In the genomic region with DNA sequence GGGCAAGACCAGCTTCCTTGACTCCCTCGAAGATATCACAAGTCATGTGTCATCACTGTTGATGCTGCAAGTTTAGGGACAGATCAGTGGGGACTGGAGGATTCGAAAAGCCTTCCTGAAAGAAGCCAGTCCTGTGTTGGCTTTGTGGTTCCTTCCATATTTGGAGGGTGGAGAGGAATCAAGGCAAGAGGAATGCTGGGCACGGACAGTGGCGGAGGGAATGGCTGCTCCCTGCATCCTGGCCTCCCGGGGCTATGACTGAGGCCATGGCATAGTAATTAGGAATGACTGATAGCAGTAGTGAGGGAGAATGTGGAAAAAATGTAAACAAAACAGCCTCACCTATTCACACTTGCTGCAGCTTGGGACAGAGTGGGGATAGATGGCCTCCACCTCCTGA, we compare ENCODE assay signal across 32 cellular contexts. TPM values are rescaled to one million over a fixed set of nuclear protein-coding genes. Genes with fewer than 3 reads are reported as not detected.
DNase-seq lines count a peak whose midpoint lies in the region; ATAC-seq, FAIRE-seq and TF ChIP-seq lines count a peak whose summit lies in the region.
"Had no signal": no experiment of that assay in that cellular context is flagged by ENCODE, and none has a peak within 500 bp of the region (broad histone marks: within the 10 kb centered on the region; RNA-seq: fewer than 3 reads in every experiment).

No MANE protein-coding gene starts in this region.

- H3K4me3 ChIP-seq in PC-9 (no peak overlapping the region), neural progenitor cell (no peak overlapping the region), thyroid gland (replicated peaks in 1 of 3) (no peak overlapping the region)
- H3K4me3 ChIP-seq: cardiac muscle cell, colonic mucosa, left ventricle myocardium inferior, SJSA1, skin epidermis had no signal

- H3K4me1 ChIP-seq in PC-9 (replicated peaks; ENCODE audit: insufficient read depth): peaks cover 49% of the 10 kb centered on the region
- H3K4me1 ChIP-seq in neural progenitor cell: peaks cover 25% of the 10 kb centered on the region
- peaks cover 32% of the 10 kb centered on the region in 2 donors for H3K4me1 ChIP-seq in thyroid gland

- peak overlapping the region; percentile 57 for H3K27ac ChIP-seq in PC-9
- H3K27ac ChIP-seq in neural progenitor cell: no peak overlapping the region
- H3K27ac ChIP-seq in thyroid gland: peak overlapping the region; percentile 5 to 27 (median 8)
- H3K27ac ChIP-seq: cardiac muscle cell, colonic mucosa, SJSA1, VCaP had no signal

- intact Hi-C loops in PC-9 (cut with micrococcal nuclease; ENCODE audit: unreplicated experiment) (no loop called here), thyroid gland (cut with DNase I) (no loop called here)

- TF ChIP-seq POLR2A in thyroid gland (IDR thresholded peaks at IDR 0.05): no peak
- TF ChIP-seq POLR2A in GM12892 (IDR thresholded peaks at IDR 0.05; ENCODE audit: low read depth, low read length): no peak

- CTCF ChIA-PET in PC-9 (lab: Charles Lee): interaction anchor here (2.0 kb wide), 1 partner anchor 28 kb away, joined by 11 read pairs; no protein-coding TSS in a partner anchor

- H3K79me2 ChIP-seq in PC-9 (ENCODE audit: low read depth) (peaks cover 58% of the 10 kb centered on the region), neural progenitor cell (ENCODE audit: low read depth) (no peaks in the 10 kb centered on the region)

- no peaks in the 10 kb centered on the region for H3K9me2 ChIP-seq in PC-9 (ENCODE audit: insufficient read depth)

- H3K36me3 Mint-ChIP-seq in endothelial cell (ENCODE audit: low read depth, unreplicated experiment) (peaks cover 12% of the 10 kb centered on the region), neural progenitor cell (peaks cover 11% of the 10 kb centered on the region), type B pancreatic cell (peaks cover 21% of the 10 kb centered on the region)
- H3K36me3 Mint-ChIP-seq: activated naive CD4-positive, alpha-beta T cell treated with anti-CD3 and anti-CD28 coated beads, Interleukin-2, amount 50 U/mL, for 72 hours; CD4-positive, alpha-beta memory T cell had no signal

- peaks cover 36% of the 10 kb centered on the region for H3K36me3 ChIP-seq in PC-9 (ENCODE audit: low read depth)
- H3K36me3 ChIP-seq in neural progenitor cell: no peaks in the 10 kb centered on the region
- peaks cover 0 to 6% of the 10 kb centered on the region in 2 donors for H3K36me3 ChIP-seq in thyroid gland
- H3K36me3 ChIP-seq: cardiac muscle cell, colonic mucosa had no signal

- H3K9ac ChIP-seq in neural progenitor cell: no peak overlapping the region

- peak overlapping the region; percentile 57 for H3K4me2 ChIP-seq in PC-9
- peak overlapping the region; percentile 56 for H3K4me2 ChIP-seq in neural progenitor cell

- H2AFZ ChIP-seq in PC-9 (no peak overlapping the region), neural progenitor cell (replicated peaks) (no peak overlapping the region)

- H3K27me3 ChIP-seq in PC-9 (ENCODE audit: insufficient read depth, low read depth): no peaks in the 10 kb centered on the region
- no peaks in the 10 kb centered on the region for H3K27me3 ChIP-seq in neural progenitor cell
- no peaks in the 10 kb centered on the region for H3K27me3 ChIP-seq in thyroid gland
- H3K27me3 ChIP-seq: cardiac muscle cell, colonic mucosa, SJSA1 had no signal

- H3K4me1 Mint-ChIP-seq in endothelial cell (ENCODE audit: unreplicated experiment): peaks cover 5% of the 10 kb centered on the region
- H3K4me1 Mint-ChIP-seq in neural progenitor cell: peaks cover 41% of the 10 kb centered on the region
- H3K4me1 Mint-ChIP-seq in type B pancreatic cell (ENCODE audit: unreplicated experiment): peaks cover 15% of the 10 kb centered on the region
- H3K4me1 Mint-ChIP-seq: activated CD4-positive, alpha-beta T cell treated with anti-CD3 and anti-CD28 coated beads for 36 hours had no signal

- TF ChIP-seq CTCF in PC-9 (conservative IDR thresholded peaks at IDR 0.05): no peak
- TF ChIP-seq CTCF in endothelial cell (IDR thresholded peaks at IDR 0.05; ENCODE audit: unreplicated experiment): no peak
- TF ChIP-seq CTCF in neural progenitor cell (IDR thresholded peaks at IDR 0.05): no peak
- TF ChIP-seq CTCF in thyroid gland (IDR thresholded peaks at IDR 0.05): no peak
- no peak for TF ChIP-seq CTCF in type B pancreatic cell (conservative IDR thresholded peaks at IDR 0.05)

- H3K27me3 Mint-ChIP-seq in endothelial cell (ENCODE audit: unreplicated experiment): peaks cover 3% of the 10 kb centered on the region
- peaks cover 2% of the 10 kb centered on the region for H3K27me3 Mint-ChIP-seq in neural progenitor cell (ENCODE audit: insufficient read depth, low read depth)
- H3K27me3 Mint-ChIP-seq in type B pancreatic cell: no peaks in the 10 kb centered on the region
- H3K27me3 Mint-ChIP-seq: activated CD4-positive, alpha-beta T cell treated with anti-CD3 and anti-CD28 coated beads for 36 hours; B cell; CD4-positive, alpha-beta memory T cell had no signal

- H4K20me1 ChIP-seq in PC-9 (ENCODE audit: insufficient read depth) (no peaks in the 10 kb centered on the region), neural progenitor cell (ENCODE audit: low read depth) (peaks cover 17% of the 10 kb centered on the region)

- DNase-seq in PC-9: no peak
- DNase-seq in endothelial cell (ENCODE audit: low spot score): no peak
- DNase-seq in neural progenitor cell (ENCODE audit: low spot score): no peak
- no peak for DNase-seq in thyroid gland
- DNase-seq in cerebellar cortex (ENCODE audit: low spot score): no peak
- no peak for DNase-seq in GM12892 (ENCODE audit: insufficient read length)
- no peak for DNase-seq in type B pancreatic cell (ENCODE audit: extremely low spot score, unreplicated experiment)
- DNase-seq: ACHN; activated CD4-positive, alpha-beta T cell treated with anti-CD3 and anti-CD28 coated beads for 36 hours; amygdala; CD4-positive, alpha-beta memory T cell; colonic mucosa; DND-41; effector memory CD4-positive, alpha-beta T cell; Kasumi-1; left ventricle myocardium inferior; mesenchymal stem cell; MV-4-11; NCI-H1436; NCI-H774; stimulated activated naive CD4-positive, alpha-beta T cell treated with Interleukin-2 at 50 U/mL for 16 hours; T-helper 9 cell had no signal

- 78 to 81% methylated on average over 5 of the region's 5 CpGs for WGBS in thyroid gland, 2 donors

- H3K27ac Mint-ChIP-seq in endothelial cell (ENCODE audit: unreplicated experiment) (peak overlapping the region; percentile 32), neural progenitor cell (peak overlapping the region; percentile 98), type B pancreatic cell (no peak overlapping the region)
- H3K27ac Mint-ChIP-seq: activated CD4-positive, alpha-beta T cell treated with anti-CD3 and anti-CD28 coated beads for 36 hours; activated naive CD4-positive, alpha-beta T cell treated with anti-CD3 and anti-CD28 coated beads, Interleukin-2, amount 50 U/mL, for 72 hours; B cell; CD4-positive, alpha-beta memory T cell had no signal

- H3K9me3 Mint-ChIP-seq in endothelial cell (ENCODE audit: unreplicated experiment) (no peaks in the 10 kb centered on the region), neural progenitor cell (peaks cover 5% of the 10 kb centered on the region), type B pancreatic cell (no peaks in the 10 kb centered on the region)
- H3K9me3 Mint-ChIP-seq: activated naive CD4-positive, alpha-beta T cell treated with anti-CD3 and anti-CD28 coated beads, Interleukin-2, amount 50 U/mL, for 72 hours; CD4-positive, alpha-beta memory T cell had no signal

- H3K4me3 Mint-ChIP-seq in endothelial cell (ENCODE audit: unreplicated experiment): no peak overlapping the region
- H3K4me3 Mint-ChIP-seq in neural progenitor cell: no peak overlapping the region
- H3K4me3 Mint-ChIP-seq in type B pancreatic cell: no peak overlapping the region
- H3K4me3 Mint-ChIP-seq: activated CD4-positive, alpha-beta T cell treated with anti-CD3 and anti-CD28 coated beads for 36 hours; B cell; CD4-positive, alpha-beta memory T cell had no signal

- H3K9me3 ChIP-seq in PC-9 (ENCODE audit: insufficient read depth, low read depth) (no peaks in the 10 kb centered on the region), neural progenitor cell (ENCODE audit: low read depth) (no peaks in the 10 kb centered on the region), thyroid gland (no peaks in the 10 kb centered on the region)
- H3K9me3 ChIP-seq: colonic mucosa, left ventricle myocardium inferior, SJSA1 had no signal

- no peak for FAIRE-seq in GM12892 (lab: Jason Lieb, UNC)
- FAIRE-seq: D721Med, islet of Langerhans had no signal

- POLR2A ChIA-PET in PC-9 (lab: Charles Lee; ENCODE audit: unreplicated experiment): no interaction called here

- peaks cover 27% of the 10 kb centered on the region for H3F3A ChIP-seq in PC-9 (ENCODE audit: insufficient read depth, low read depth)
- peaks cover 4% of the 10 kb centered on the region for H3F3A ChIP-seq in neural progenitor cell (ENCODE audit: low read depth)

- no peak for ATAC-seq in GM18861 (IDR thresholded peaks at IDR 0.05; ENCODE audit: unreplicated experiment)
- ATAC-seq: activated CD4-positive, alpha-beta T cell treated with anti-CD3 and anti-CD28 coated beads for 36 hours; activated naive CD4-positive, alpha-beta T cell treated with anti-CD3 and anti-CD28 coated beads, Interleukin-2, amount 50 U/mL, for 72 hours; HCT116 had no signal

- no TSS peak for BruUV-seq in PC-9 (replicated peaks; lab: Mats Ljungman, UMichigan)

RNA-seq across cellular contexts. Expression of a gene that starts 36.4 kb away (rescaled TPM):
- total RNA-seq in PC-9 (2021) (33.4 and 43.0 TPM in 2 replicates), endothelial cell (ENCODE audit: unreplicated experiment) (14.9 TPM), neural progenitor cell (ENCODE audit: low replicate concordance) (8.0 and 8.5 TPM in 2 replicates), thyroid gland (10 to 100 TPM; 10.9 to 22.8 (median 14.8) TPM), type B pancreatic cell (ENCODE audit: low replicate concordance) (15.3 and 25.6 TPM in 2 replicates)
- polyA plus RNA-seq in GM12892 (2012; ENCODE audit: missing spikeins): 2.0 TPM
